12 cellular contexts compared by ENCODE assay signal in genomic region chr17:50804749-50805475, GRCh38. TPM values are rescaled to one million over a fixed set of nuclear protein-coding genes. Genes with fewer than 3 reads are reported as not detected.
"Had no signal": no experiment of that assay in that cellular context is flagged by ENCODE, and none has a peak within 500 bp of the region (broad histone marks: within the 10 kb centered on the region; RNA-seq: fewer than 3 reads in every experiment).

No MANE protein-coding gene starts in this region.

RNA-seq across cellular contexts. Expression of gene WFIKKN2, which starts 30.5 kb away (rescaled TPM):
- total RNA-seq: activated B cell treated with CpG ODN at 0.5 μM for 24 hours; activated CD4-positive, alpha-beta memory T cell treated with anti-CD3 and anti-CD28 coated beads for 36 hours; activated CD4-positive, alpha-beta T cell treated with anti-CD3 and anti-CD28 coated beads, Interleukin-2, amount 10 ng/mL, durations not matched to agents 24 days and 14 days; activated CD8-positive, alpha-beta memory T cell treated with anti-CD3 and anti-CD28 coated beads for 36 hours; activated CD8-positive, alpha-beta T cell treated with anti-CD3 and anti-CD28 coated beads for 36 hours; activated naive CD8-positive, alpha-beta T cell treated with anti-CD3 and anti-CD28 coated beads, Interleukin-2, amount 10 ng/mL, durations not matched to agents 7 days and 5 days; activated T-cell treated with anti-CD3 and anti-CD28 coated beads, Interleukin-2, amount 50 U/mL, for 4 hours; activated T-helper 2 cell treated with anti-CD3 and anti-CD28 coated beads, Interferon-gamma antibody, Interleukin-2, Interleukin-4, amounts not matched to agents 10 μg/mL and 5 μg/mL and 100 μg/mL, durations not matched to agents 14 hours and 24 hours and 36 hours; ascending aorta; breast epithelium had no signal

RNA-seq across cellular contexts. Expression of gene ANKRD40CL, which starts 37.6 kb away (rescaled TPM):
- total RNA-seq: activated CD4-positive, alpha-beta memory T cell treated with anti-CD3 and anti-CD28 coated beads for 36 hours; activated CD4-positive, alpha-beta T cell treated with anti-CD3 and anti-CD28 coated beads, Interleukin-2, amount 10 ng/mL, durations not matched to agents 24 days and 14 days; activated CD8-positive, alpha-beta memory T cell treated with anti-CD3 and anti-CD28 coated beads for 36 hours; activated CD8-positive, alpha-beta T cell treated with anti-CD3 and anti-CD28 coated beads for 36 hours; activated naive CD8-positive, alpha-beta T cell treated with anti-CD3 and anti-CD28 coated beads, Interleukin-2, amount 10 ng/mL, durations not matched to agents 7 days and 5 days; activated T-cell treated with anti-CD3 and anti-CD28 coated beads, Interleukin-2, amount 50 U/mL, for 4 hours; activated T-helper 2 cell treated with anti-CD3 and anti-CD28 coated beads, Interferon-gamma antibody, Interleukin-2, Interleukin-4, amounts not matched to agents 10 μg/mL and 5 μg/mL and 100 μg/mL, durations not matched to agents 14 hours and 24 hours and 36 hours; ascending aorta; breast epithelium; cardiac septum; cerebellum had no signal
